In the genomic region with DNA sequence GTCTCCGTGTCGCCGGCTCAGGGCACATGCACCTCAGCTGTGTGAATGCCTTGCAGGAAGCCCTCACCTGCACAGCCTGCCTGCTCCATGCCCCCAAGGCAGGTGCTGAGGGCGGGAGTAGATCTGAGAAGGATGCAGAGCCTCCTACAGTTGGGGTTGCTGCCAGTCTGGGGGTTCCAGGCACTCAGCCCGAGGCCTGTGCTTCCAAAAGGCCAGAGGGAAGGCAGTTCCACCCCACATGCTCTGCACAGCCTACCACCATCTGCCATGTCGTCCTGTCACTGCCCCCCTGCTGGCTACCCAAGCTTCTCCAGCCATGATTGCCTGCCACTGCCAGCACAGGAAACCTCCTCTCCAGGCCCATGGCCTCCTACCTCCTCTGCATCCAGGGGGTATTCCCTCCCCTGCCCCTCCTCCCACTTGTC, we compare ENCODE assay signal across 15 cellular contexts. TPM values are rescaled to one million over a fixed set of nuclear protein-coding genes. Genes with fewer than 3 reads are reported as not detected.
A peak's percentile ranks its signal among the peaks of the same experiment; 100 is the strongest.
DNase-seq lines count a peak whose midpoint lies in the region; ATAC-seq and TF ChIP-seq lines count a peak whose summit lies in the region.
"Had no signal": no experiment of that assay in that cellular context is flagged by ENCODE, and none has a peak within 500 bp of the region (broad histone marks: within the 10 kb centered on the region; RNA-seq: fewer than 3 reads in every experiment).

No MANE protein-coding gene starts in this region.

- H3K27ac ChIP-seq in angular gyrus (ENCODE audit: low read depth, low read length) = peak overlapping the region; percentile 64
- H3K27ac ChIP-seq in lung (ENCODE audit: low read depth in 1 of 2, low read length in 1 of 2) = peak overlapping the region; percentile 68 to 93
- H3K27ac ChIP-seq in thoracic aorta = peak overlapping the region; percentile 95
- H3K27ac ChIP-seq: 22Rv1 had no signal

- H3K27me3 ChIP-seq in lung (ENCODE audit: control insufficient read depth, insufficient read depth) (no peaks in the 10 kb centered on the region), thoracic aorta (replicated peaks; ENCODE audit: insufficient read depth) (no peaks in the 10 kb centered on the region)

- ATAC-seq in lung (ENCODE audit: insufficient read depth, low FRiP score) = no peak
- ATAC-seq in thoracic aorta (ENCODE audit: insufficient number of reproducible peaks, low FRiP score, low read depth) = no peak
- no peak for ATAC-seq in HG03571 (IDR thresholded peaks at IDR 0.05; ENCODE audit: unreplicated experiment)

- peak; percentile 15 for DNase-seq in NCI-H146 (lab: John Stamatoyannopoulos, UW)
- DNase-seq in NCI-H146 treated with DMSO at 0.1 percent for 48 hours (lab: John Stamatoyannopoulos, UW; ENCODE audit: unreplicated experiment) = no peak
- no peak for DNase-seq in lung (ENCODE audit: low spot score)
- no peak for DNase-seq in thoracic aorta (ENCODE audit: low spot score)
- no peak for DNase-seq in NCI-H345 treated with DMSO at 0.1 percent for 48 hours (lab: John Stamatoyannopoulos, UW; ENCODE audit: unreplicated experiment)
- no peak for DNase-seq in central memory CD4-positive, alpha-beta T cell
- DNase-seq: activated CD4-positive, alpha-beta T cell treated with anti-CD3 and anti-CD28 coated beads for 1 hour; activated gamma-delta T cell treated with Interleukin-2 at 50 U/mL for 16 hours; NCI-H748 treated with DMSO at 0.1 percent for 48 hours had no signal

- H3K9me3 ChIP-seq in lung (ENCODE audit: control insufficient read depth in 2 of 2, insufficient read depth in 1 of 2, low read length in 1 of 2) = no peaks in the 10 kb centered on the region
- no peaks in the 10 kb centered on the region for H3K9me3 ChIP-seq in thoracic aorta

- H3K4me3 ChIP-seq in lung = no peak overlapping the region
- peak overlapping the region; percentile 38 for H3K4me3 ChIP-seq in thoracic aorta
- H3K4me3 ChIP-seq: GM12878 had no signal

- peaks cover 53 to 56% of the 10 kb centered on the region in 2 donors for H3K4me1 ChIP-seq in lung (ENCODE audit: control insufficient read depth in 2 of 2, insufficient read depth in 2 of 2, low read length in 2 of 2)
- peaks cover 76 to 85% of the 10 kb centered on the region in 2 donors for H3K4me1 ChIP-seq in thoracic aorta (ENCODE audit: control insufficient read depth in 1 of 2, low read depth in 2 of 2)

- TF ChIP-seq CTCF in lung (IDR thresholded peaks at IDR 0.05; ENCODE audit: control extremely low read depth, extremely low read depth) = no peak
- TF ChIP-seq CTCF in thoracic aorta (IDR thresholded peaks at IDR 0.05) = no peak

- H3K36me3 ChIP-seq in lung (ENCODE audit: control insufficient read depth in 2 of 2, insufficient read depth in 2 of 2, low read length in 2 of 2) (no peaks in the 10 kb centered on the region), thoracic aorta (no peaks in the 10 kb centered on the region)

- 87 to 94% methylated on average over 6 of the region's 6 CpGs for WGBS in lung, 2 donors

RNA-seq across cellular contexts. Expression of a gene that starts 19.3 kb away (rescaled TPM):
- 10 to 100 TPM; 33.6 to 38.9 TPM for total RNA-seq in lung
- 10 to 100 TPM; 15.8 to 20.3 TPM for polyA plus RNA-seq in lung
- total RNA-seq in thoracic aorta = 10 to 100 TPM; 26.0 to 31.7 TPM

RNA-seq across cellular contexts. Expression of a gene that starts 43.3 kb away (rescaled TPM):
- total RNA-seq in lung = not detected
- polyA plus RNA-seq in lung = not detected
- total RNA-seq in thoracic aorta = not detected
- total RNA-seq: GM12878, renal cortical epithelial cell, SK-MEL-5 had no signal

RNA-seq across cellular contexts. Expression of a gene that starts 46.1 kb away (rescaled TPM):
- total RNA-seq in lung = 10 to 100 TPM; 52.4 to 73.3 TPM
- polyA plus RNA-seq in lung = 10 to 100 TPM; 40.8 to 87.0 TPM
- total RNA-seq in thoracic aorta = 10 to 100 TPM; 38.4 to 44.0 TPM
